ENCODE assay signal across 1 cellular context in the genomic region with DNA sequence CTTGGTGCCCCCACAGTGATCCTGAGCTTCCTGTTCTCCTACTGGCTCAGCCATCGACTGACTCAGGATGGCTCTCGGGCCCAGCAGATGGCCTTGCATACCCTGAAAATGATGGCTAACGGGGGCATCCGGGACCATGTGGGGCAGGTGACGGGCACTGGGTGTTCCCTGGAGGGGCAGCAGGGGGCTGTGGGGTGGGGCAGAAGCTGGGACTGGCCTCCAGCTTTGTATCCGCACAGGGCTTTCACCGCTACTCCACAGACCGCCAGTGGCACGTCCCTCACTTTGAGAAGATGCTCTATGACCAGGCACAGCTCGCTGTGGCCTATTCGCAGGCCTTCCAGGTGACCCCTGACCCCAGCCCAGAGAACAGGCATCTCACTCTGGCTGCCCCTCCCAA.
TF ChIP-seq lines count a peak whose summit lies in the region.

No MANE protein-coding gene starts in this region.

TF ChIP-seq in A549, 52 proteins besides CTCF, POLR2A, EP300 and RAD21 (continued from another document):
- TF ChIP-seq, protein P1, sequence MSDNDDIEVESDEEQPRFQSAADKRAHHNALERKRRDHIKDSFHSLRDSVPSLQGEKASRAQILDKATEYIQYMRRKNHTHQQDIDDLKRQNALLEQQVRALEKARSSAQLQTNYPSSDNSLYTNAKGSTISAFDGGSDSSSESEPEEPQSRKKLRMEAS (IDR thresholded peaks at IDR 0.05), result no peak
- TF ChIP-seq TFCP2L1 (CRISPR knock-in tag; IDR thresholded peaks at IDR 0.05) (no peak), MYC (IDR thresholded peaks at IDR 0.05; ENCODE audit: borderline replicate concordance, low read length) (no peak), HOXA7 (CRISPR knock-in tag; IDR thresholded peaks at IDR 0.05) (no peak), NR3C1 (IDR thresholded peaks at IDR 0.05) (no peak), NFE2L2 (conservative IDR thresholded peaks at IDR 0.05; ENCODE audit: low read length) (no peak), MAZ (IDR thresholded peaks at IDR 0.05; ENCODE audit: borderline replicate concordance, low read depth, low read length) (no peak), CHD2 (IDR thresholded peaks at IDR 0.05; ENCODE audit: low read length, partially characterized antibody) (no peak), BHLHE40 (IDR thresholded peaks at IDR 0.05; ENCODE audit: low read depth, low read length) (no peak), FOSB (CRISPR knock-in tag; IDR thresholded peaks at IDR 0.05) (no peak), RCOR1 (IDR thresholded peaks at IDR 0.05; ENCODE audit: low read depth, low read length) (no peak), HOXB5 (CRISPR knock-in tag; IDR thresholded peaks at IDR 0.05) (no peak), TP53 (CRISPR knock-in tag; IDR thresholded peaks at IDR 0.05) (no peak)
- TF ChIP-seq, protein P2, sequence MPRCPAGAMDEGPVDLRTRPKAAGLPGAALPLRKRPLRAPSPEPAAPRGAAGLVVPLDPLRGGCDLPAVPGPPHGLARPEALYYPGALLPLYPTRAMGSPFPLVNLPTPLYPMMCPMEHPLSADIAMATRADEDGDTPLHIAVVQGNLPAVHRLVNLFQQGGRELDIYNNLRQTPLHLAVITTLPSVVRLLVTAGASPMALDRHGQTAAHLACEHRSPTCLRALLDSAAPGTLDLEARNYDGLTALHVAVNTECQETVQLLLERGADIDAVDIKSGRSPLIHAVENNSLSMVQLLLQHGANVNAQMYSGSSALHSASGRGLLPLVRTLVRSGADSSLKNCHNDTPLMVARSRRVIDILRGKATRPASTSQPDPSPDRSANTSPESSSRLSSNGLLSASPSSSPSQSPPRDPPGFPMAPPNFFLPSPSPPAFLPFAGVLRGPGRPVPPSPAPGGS (IDR thresholded peaks at IDR 0.05), result no peak
- TF ChIP-seq, protein P3, sequence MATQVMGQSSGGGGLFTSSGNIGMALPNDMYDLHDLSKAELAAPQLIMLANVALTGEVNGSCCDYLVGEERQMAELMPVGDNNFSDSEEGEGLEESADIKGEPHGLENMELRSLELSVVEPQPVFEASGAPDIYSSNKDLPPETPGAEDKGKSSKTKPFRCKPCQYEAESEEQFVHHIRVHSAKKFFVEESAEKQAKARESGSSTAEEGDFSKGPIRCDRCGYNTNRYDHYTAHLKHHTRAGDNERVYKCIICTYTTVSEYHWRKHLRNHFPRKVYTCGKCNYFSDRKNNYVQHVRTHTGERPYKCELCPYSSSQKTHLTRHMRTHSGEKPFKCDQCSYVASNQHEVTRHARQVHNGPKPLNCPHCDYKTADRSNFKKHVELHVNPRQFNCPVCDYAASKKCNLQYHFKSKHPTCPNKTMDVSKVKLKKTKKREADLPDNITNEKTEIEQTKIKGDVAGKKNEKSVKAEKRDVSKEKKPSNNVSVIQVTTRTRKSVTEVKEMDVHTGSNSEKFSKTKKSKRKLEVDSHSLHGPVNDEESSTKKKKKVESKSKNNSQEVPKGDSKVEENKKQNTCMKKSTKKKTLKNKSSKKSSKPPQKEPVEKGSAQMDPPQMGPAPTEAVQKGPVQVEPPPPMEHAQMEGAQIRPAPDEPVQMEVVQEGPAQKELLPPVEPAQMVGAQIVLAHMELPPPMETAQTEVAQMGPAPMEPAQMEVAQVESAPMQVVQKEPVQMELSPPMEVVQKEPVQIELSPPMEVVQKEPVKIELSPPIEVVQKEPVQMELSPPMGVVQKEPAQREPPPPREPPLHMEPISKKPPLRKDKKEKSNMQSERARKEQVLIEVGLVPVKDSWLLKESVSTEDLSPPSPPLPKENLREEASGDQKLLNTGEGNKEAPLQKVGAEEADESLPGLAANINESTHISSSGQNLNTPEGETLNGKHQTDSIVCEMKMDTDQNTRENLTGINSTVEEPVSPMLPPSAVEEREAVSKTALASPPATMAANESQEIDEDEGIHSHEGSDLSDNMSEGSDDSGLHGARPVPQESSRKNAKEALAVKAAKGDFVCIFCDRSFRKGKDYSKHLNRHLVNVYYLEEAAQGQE (IDR thresholded peaks at IDR 0.05), result no peak
- TF ChIP-seq, protein P4, sequence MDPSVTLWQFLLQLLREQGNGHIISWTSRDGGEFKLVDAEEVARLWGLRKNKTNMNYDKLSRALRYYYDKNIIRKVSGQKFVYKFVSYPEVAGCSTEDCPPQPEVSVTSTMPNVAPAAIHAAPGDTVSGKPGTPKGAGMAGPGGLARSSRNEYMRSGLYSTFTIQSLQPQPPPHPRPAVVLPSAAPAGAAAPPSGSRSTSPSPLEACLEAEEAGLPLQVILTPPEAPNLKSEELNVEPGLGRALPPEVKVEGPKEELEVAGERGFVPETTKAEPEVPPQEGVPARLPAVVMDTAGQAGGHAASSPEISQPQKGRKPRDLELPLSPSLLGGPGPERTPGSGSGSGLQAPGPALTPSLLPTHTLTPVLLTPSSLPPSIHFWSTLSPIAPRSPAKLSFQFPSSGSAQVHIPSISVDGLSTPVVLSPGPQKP (IDR thresholded peaks at IDR 0.05; ENCODE audit: low read depth, low read length), result no peak
- TF ChIP-seq, protein P5, sequence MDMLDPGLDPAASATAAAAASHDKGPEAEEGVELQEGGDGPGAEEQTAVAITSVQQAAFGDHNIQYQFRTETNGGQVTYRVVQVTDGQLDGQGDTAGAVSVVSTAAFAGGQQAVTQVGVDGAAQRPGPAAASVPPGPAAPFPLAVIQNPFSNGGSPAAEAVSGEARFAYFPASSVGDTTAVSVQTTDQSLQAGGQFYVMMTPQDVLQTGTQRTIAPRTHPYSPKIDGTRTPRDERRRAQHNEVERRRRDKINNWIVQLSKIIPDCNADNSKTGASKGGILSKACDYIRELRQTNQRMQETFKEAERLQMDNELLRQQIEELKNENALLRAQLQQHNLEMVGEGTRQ (IDR thresholded peaks at IDR 0.05), result no peak
